12 cellular contexts compared by ENCODE assay signal in genomic region chr7:76354981-76355730, GRCh38. TPM values are rescaled to one million over a fixed set of nuclear protein-coding genes. Genes with fewer than 3 reads are reported as not detected.
A peak's percentile ranks its signal among the peaks of the same experiment; 100 is the strongest.
DNase-seq lines count a peak whose midpoint lies in the region; ATAC-seq and TF ChIP-seq lines count a peak whose summit lies in the region.
"Had no signal": no experiment of that assay in that cellular context is flagged by ENCODE, and none has a peak within 500 bp of the region (broad histone marks: within the 10 kb centered on the region; RNA-seq: fewer than 3 reads in every experiment).

No MANE protein-coding gene starts in this region.

- 79 to 90% (median 80%) methylated on average over 9 of the region's 9 CpGs for WGBS in ovary, 3 donors

- no peak overlapping the region; a peak in 1 of 4 replicates for H3K4me3 ChIP-seq in DND-41 (ENCODE audit: low read depth in 1 of 2, low read length in 2 of 2)
- no peak overlapping the region for H3K4me3 ChIP-seq in ovary
- H3K4me3 ChIP-seq: mucosa of descending colon had no signal

- TF ChIP-seq CTCF in DND-41 (IDR thresholded peaks at IDR 0.05; ENCODE audit: borderline replicate concordance, extremely low read depth, low read length, poor library complexity, severe bottlenecking): no peak
- no peak for TF ChIP-seq CTCF in neural crest cell (conservative IDR thresholded peaks at IDR 0.05)
- TF ChIP-seq CTCF in ovary (IDR thresholded peaks at IDR 0.05): no peak

- ATAC-seq in DND-41 (ENCODE audit: insufficient read depth, low read depth) (no peak), GM18909 (IDR thresholded peaks at IDR 0.05; ENCODE audit: poor library complexity, unreplicated experiment) (no peak)
- ATAC-seq: mucosa of descending colon had no signal

- no peak for TF ChIP-seq POLR2A in ovary (IDR thresholded peaks at IDR 0.05)

- H3K27ac Mint-ChIP-seq in IgD-negative memory B cell (peak overlapping the region in 2 of 3 donors; percentile 79 to 82), neural crest cell (ENCODE audit: unreplicated experiment) (no peak overlapping the region)
- H3K27ac Mint-ChIP-seq: activated naive CD4-positive, alpha-beta T cell treated with anti-CD3 and anti-CD28 coated beads for 36 hours had no signal

- H3K27me3 Mint-ChIP-seq in IgD-negative memory B cell: no peaks in the 10 kb centered on the region
- H3K27me3 Mint-ChIP-seq in neural crest cell (ENCODE audit: low read depth): no peaks in the 10 kb centered on the region

- H3K79me2 ChIP-seq in DND-41 (ENCODE audit: insufficient read depth, low read length): peaks cover 87% of the 10 kb centered on the region

- H3K4me2 ChIP-seq in DND-41 (ENCODE audit: insufficient read depth, low read length): peak overlapping the region; percentile 75; the same call in 1 of the 2 replicates

- H3K4me1 Mint-ChIP-seq in IgD-negative memory B cell (peaks cover 45 to 53% (median 48%) of the 10 kb centered on the region in 3 donors), neural crest cell (peaks cover 41% of the 10 kb centered on the region)

- H3K4me3 Mint-ChIP-seq in IgD-negative memory B cell (peak overlapping the region in 2 of 4 donors; percentile 2 to 87), neural crest cell (peak overlapping the region; percentile 98)

- no peak for DNase-seq in DND-41
- DNase-seq in neural crest cell (ENCODE audit: low read depth, low spot score): no peak
- no peak for DNase-seq in occipital lobe (lab: John Stamatoyannopoulos, UW)
- no peak for DNase-seq in ovary
- DNase-seq: activated CD4-positive, alpha-beta T cell treated with anti-CD3 and anti-CD28 coated beads, Interleukin-2, amount 50 U/mL, for 1 hour; activated naive CD4-positive, alpha-beta T cell treated with anti-CD3 and anti-CD28 coated beads for 36 hours; mucosa of descending colon; NCI-H1048; NCI-H69 had no signal

- H3K36me3 Mint-ChIP-seq in IgD-negative memory B cell: peaks cover 3% of the 10 kb centered on the region
- H3K36me3 Mint-ChIP-seq in neural crest cell (ENCODE audit: low read depth): peaks cover 24% of the 10 kb centered on the region

- H3K9me3 ChIP-seq in DND-41 (ENCODE audit: insufficient read depth, low read length, severe bottlenecking): no peaks in the 10 kb centered on the region
- H3K9me3 ChIP-seq in ovary: no peaks in the 10 kb centered on the region
- H3K9me3 ChIP-seq: mucosa of descending colon had no signal

- intact Hi-C loops in ovary (cut with DNase I): loop anchor here in 2 of 4 donors (5.0 to 10.0 kb wide), 3 partner anchors 33 to 60 kb away; no protein-coding TSS in a partner anchor

- no peak overlapping the region for H2AFZ ChIP-seq in DND-41 (ENCODE audit: low read depth, low read length)

- TF ChIP-seq EP300 in ovary (IDR thresholded peaks at IDR 0.05): no peak

- peaks cover 63% of the 10 kb centered on the region for H3K36me3 ChIP-seq in DND-41 (ENCODE audit: insufficient read depth, low read length)
- H3K36me3 ChIP-seq in ovary: no peaks in the 10 kb centered on the region

- no peak overlapping the region for H3K27ac ChIP-seq in DND-41 (ENCODE audit: low read length)
- peak overlapping the region; percentile 81 for H3K27ac ChIP-seq in cingulate gyrus (ENCODE audit: low read depth, low read length)
- no peak overlapping the region for H3K27ac ChIP-seq in ovary

- H3K4me1 ChIP-seq in DND-41 (ENCODE audit: insufficient read depth, low read length): peaks cover 45% of the 10 kb centered on the region
- peaks cover 12% of the 10 kb centered on the region for H3K4me1 ChIP-seq in ovary (ENCODE audit: insufficient read depth)

- no peak overlapping the region for H3K9ac ChIP-seq in DND-41 (ENCODE audit: low read depth, low read length)

- peaks cover 66% of the 10 kb centered on the region for H4K20me1 ChIP-seq in DND-41 (ENCODE audit: insufficient read depth, low read length)

- H3K9me3 Mint-ChIP-seq in IgD-negative memory B cell: no peaks in the 10 kb centered on the region
- peaks cover 2% of the 10 kb centered on the region for H3K9me3 Mint-ChIP-seq in neural crest cell
- H3K9me3 Mint-ChIP-seq: activated naive CD4-positive, alpha-beta T cell treated with anti-CD3 and anti-CD28 coated beads for 36 hours had no signal

- no peaks in the 10 kb centered on the region for H3K27me3 ChIP-seq in DND-41 (ENCODE audit: insufficient read depth, low read length, poor library complexity)
- no peaks in the 10 kb centered on the region for H3K27me3 ChIP-seq in ovary

RNA-seq across cellular contexts. Expression of gene YWHAG, which starts 3.6 kb away (rescaled TPM):
- polyA plus RNA-seq in IgD-negative memory B cell (3.5 TPM), ovary (100 to 1,000 TPM in 1 of 2 donors, 10 to 100 TPM in 1; 40.2 to 121 TPM)
- total RNA-seq in neural crest cell (200 and 209 TPM in 2 replicates), occipital lobe (387 TPM), ovary (100 to 1,000 TPM in 3 of 7 donors, 10 to 100 TPM in 4; 32.0 to 107 (median 99.2) TPM)

RNA-seq across cellular contexts. Expression of gene HSPB1, which starts 52.7 kb away (rescaled TPM):
- polyA plus RNA-seq in IgD-negative memory B cell (76.4 TPM), ovary (100 to 1,000 TPM in 1 of 2 donors, 1 to 10 TPM in 1; 5.7 to 326 TPM)
- total RNA-seq in neural crest cell (57.1 and 67.2 TPM in 2 replicates), occipital lobe (2.7 TPM), ovary (100 to 1,000 TPM; 138 to 913 (median 503) TPM)

RNA-seq across cellular contexts. Expression of gene SSC4D, which starts 54.3 kb away (rescaled TPM):
- polyA plus RNA-seq in IgD-negative memory B cell: not detected
- 1.0 and 1.1 TPM in 2 replicates for total RNA-seq in neural crest cell
- total RNA-seq in occipital lobe: 0.94 TPM
- total RNA-seq in ovary: 1 to 10 TPM in 5 of 7 donors, under 1 TPM in 2; 0.48 to 2.6 (median 1.0) TPM
- polyA plus RNA-seq in ovary: 1 to 10 TPM in 1 of 2 donors, under 1 TPM in 1; 0.73 to 1.3 TPM

Comparison
In these comparisons a context has a peak if more than half of its experiments do, and no peak if none do; other contexts are left out.
1. RNA of gene HSPB1, which starts 52.7 kb away (total RNA-seq): 138 to 913 TPM in ovary and 57.1 to 67.2 TPM in neural crest cell; 2.7 TPM in occipital lobe (single experiment); every median in the first group is over 10 times any median in the second.